ENCODE assay signal across 15 cellular contexts in genomic region chr17:48479014-48479402, GRCh38. TPM values are rescaled to one million over a fixed set of nuclear protein-coding genes. Genes with fewer than 3 reads are reported as not detected.
"Had no signal": no experiment of that assay in that cellular context is flagged by ENCODE, and none has a peak within 500 bp of the region (broad histone marks: within the 10 kb centered on the region; RNA-seq: fewer than 3 reads in every experiment).

No MANE protein-coding gene starts in this region.

- DNase-seq: activated CD4-positive, alpha-beta T cell treated with anti-CD3 and anti-CD28 coated beads, Interleukin-2, amount 50 U/mL, for 4 hours; activated naive CD4-positive, alpha-beta T cell treated with anti-CD3 and anti-CD28 coated beads, Interleukin-2, amount 50 U/mL, for 16 hours; amygdala; brain microvascular endothelial cell; hypothalamus; upper lobe of left lung had no signal

- H3K27me3 ChIP-seq: brain microvascular endothelial cell, upper lobe of left lung had no signal

- ATAC-seq: esophagus mucosa had no signal

- H3K36me3 ChIP-seq: brain microvascular endothelial cell, neutrophil, suprapubic skin, upper lobe of left lung had no signal

- FAIRE-seq: endometrium had no signal

- H3K4me3 ChIP-seq: SK-N-MC, skin epidermis, suprapubic skin, upper lobe of left lung had no signal

- H3K9me3 ChIP-seq: neutrophil, suprapubic skin, upper lobe of left lung had no signal

- H3K27ac ChIP-seq: brain microvascular endothelial cell, neutrophil, SK-N-MC, skin epidermis, suprapubic skin, upper lobe of left lung had no signal

RNA-seq across cellular contexts. Expression of gene SKAP1, which starts 49.0 kb away (rescaled TPM):
- total RNA-seq: myocyte had no signal

RNA-seq across cellular contexts. Expression of gene HOXB1, which starts 51.8 kb away (rescaled TPM):
- total RNA-seq: glomerular endothelial cell; myocyte; suprapubic skin; T-helper 2 cell treated with Interferon-gamma antibody and Interleukin-4, amounts not matched to agents 100 ng/mL and 5 ng/mL, for 36 hours; upper lobe of left lung had no signal
